ENCODE assay signal across 1 cellular context in genomic region chr11:78961186-78961782, GRCh38.
TF ChIP-seq lines count a peak whose summit lies in the region.

No MANE protein-coding gene starts in this region.

TF ChIP-seq in GM12878, 131 proteins besides CTCF, POLR2A, EP300 and RAD21 (continued from another document):
- TF ChIP-seq SKIL (IDR thresholded peaks at IDR 0.05; ENCODE audit: low read depth, poor library complexity, severe bottlenecking) = no peak
- no peak for TF ChIP-seq PRDM15 (CRISPR knock-in tag; IDR thresholded peaks at IDR 0.05)
- TF ChIP-seq NFYA (IDR thresholded peaks at IDR 0.05; ENCODE audit: borderline replicate concordance, low read depth, low read length) = no peak
- TF ChIP-seq MTA3 (IDR thresholded peaks at IDR 0.05; ENCODE audit: borderline replicate concordance, low read length) = no peak
- TF ChIP-seq CBX5 (IDR thresholded peaks at IDR 0.05; ENCODE audit: low read depth) = no peak
- no peak for TF ChIP-seq CUX1 (IDR thresholded peaks at IDR 0.05; ENCODE audit: insufficient replicate concordance, low read depth, low read length)
- TF ChIP-seq ZNF622 (IDR thresholded peaks at IDR 0.05) = no peak
- no peak for TF ChIP-seq E2F4 (IDR thresholded peaks at IDR 0.05; ENCODE audit: low read depth, low read length)
- no peak for TF ChIP-seq ZBED1 (IDR thresholded peaks at IDR 0.05; ENCODE audit: borderline replicate concordance)
- TF ChIP-seq NRF1 (conservative IDR thresholded peaks at IDR 0.05; ENCODE audit: low read depth, low read length) = no peak
- TF ChIP-seq KLF5 (IDR thresholded peaks at IDR 0.05; ENCODE audit: partially characterized antibody) = no peak
